ENCODE assay signal across 8 cellular contexts in genomic region chr2:176268976-176269318, GRCh38. TPM values are rescaled to one million over a fixed set of nuclear protein-coding genes. Genes with fewer than 3 reads are reported as not detected.
DNase-seq lines count a peak whose midpoint lies in the region; ATAC-seq and TF ChIP-seq lines count a peak whose summit lies in the region.

No MANE protein-coding gene starts in this region.

- H3K4ac ChIP-seq in mesenchymal stem cell (ENCODE audit: low read depth in 1 of 2, low read length in 2 of 2), result peak overlapping the region in 1 of 2 experiments; percentile 94

- H3K4me1 ChIP-seq in DND-41 (ENCODE audit: insufficient read depth, low read length), result peaks cover 26% of the 10 kb centered on the region
- peaks cover 0 to 2% of the 10 kb centered on the region in 2 donors for H3K4me1 ChIP-seq in ascending aorta
- H3K4me1 ChIP-seq in mesenchymal stem cell (ENCODE audit: control insufficient read depth, insufficient read depth, low read depth, low read length), result no peaks in the 10 kb centered on the region

- intact Hi-C loops in ascending aorta (cut with DNase I), result loop anchor here (5.0 kb wide), 1 partner anchor 132 kb away; no protein-coding TSS in a partner anchor

- no peak overlapping the region for H3K23ac ChIP-seq in mesenchymal stem cell (ENCODE audit: low read length in 2 of 2)

- peak overlapping the region; percentile 99 for H2AFZ ChIP-seq in DND-41 (ENCODE audit: low read depth, low read length)
- no peak overlapping the region for H2AFZ ChIP-seq in mesenchymal stem cell (ENCODE audit: low read depth, low read length)

- H2BK120ac ChIP-seq in mesenchymal stem cell (ENCODE audit: low read depth, low read length), result no peak overlapping the region

- H4K91ac ChIP-seq in mesenchymal stem cell (ENCODE audit: low read length), result no peak overlapping the region

- H4K20me1 ChIP-seq in DND-41 (ENCODE audit: insufficient read depth, low read length), result peaks cover 8% of the 10 kb centered on the region; the same call in 1 of the 2 replicates

- no peak overlapping the region for H2BK12ac ChIP-seq in mesenchymal stem cell (ENCODE audit: low read length in 2 of 2)

- peaks cover 37% of the 10 kb centered on the region for H3K79me2 ChIP-seq in DND-41 (ENCODE audit: insufficient read depth, low read length)

- H3K4me2 ChIP-seq in DND-41 (ENCODE audit: insufficient read depth, low read length) (peak overlapping the region; percentile 72), mesenchymal stem cell (ENCODE audit: low read length, poor library complexity, severe bottlenecking) (peak overlapping the region; percentile 78)

- no peak overlapping the region for H3K14ac ChIP-seq in mesenchymal stem cell (ENCODE audit: low read length in 2 of 2)

- 0% methylated on average over 7 of the region's 10 CpGs for WGBS in mesenchymal stem cell

- no peak overlapping the region for H2AK5ac ChIP-seq in mesenchymal stem cell (ENCODE audit: low read length, severe bottlenecking)

- no peaks in the 10 kb centered on the region for H3K27me3 ChIP-seq in DND-41 (ENCODE audit: insufficient read depth, low read length, poor library complexity)
- no peaks in the 10 kb centered on the region for H3K27me3 ChIP-seq in ascending aorta
- no peaks in the 10 kb centered on the region for H3K27me3 ChIP-seq in mesenchymal stem cell (ENCODE audit: control insufficient read depth in 1 of 2, insufficient read depth in 1 of 2, low read length in 2 of 2)

- no peak for ATAC-seq in DND-41 (ENCODE audit: insufficient read depth, low read depth)
- peak; percentile 28 for ATAC-seq in HG02938 (IDR thresholded peaks at IDR 0.05; ENCODE audit: unreplicated experiment)
- no peak for ATAC-seq in GM18520 (IDR thresholded peaks at IDR 0.05; ENCODE audit: unreplicated experiment)
- ATAC-seq in GM21360 (IDR thresholded peaks at IDR 0.05; ENCODE audit: unreplicated experiment), result no peak

- H2BK15ac ChIP-seq in mesenchymal stem cell (ENCODE audit: low read depth, poor library complexity, severe bottlenecking), result peak overlapping the region; percentile 94

- no peak overlapping the region for H2BK5ac ChIP-seq in mesenchymal stem cell (ENCODE audit: low read depth, low read length, poor library complexity, severe bottlenecking)

- H3K4me3 ChIP-seq in DND-41 (ENCODE audit: low read depth in 1 of 2, low read length in 2 of 2) (peak overlapping the region; percentile 85 to 89; a peak in 3 of 4 replicates), ascending aorta (peak overlapping the region; percentile 69 to 100), mesenchymal stem cell (ENCODE audit: insufficient read depth in 1 of 2, low read depth in 1 of 2, low read length in 2 of 2) (peak overlapping the region; percentile 96 to 100)

- peaks cover 7% of the 10 kb centered on the region for H3K79me1 ChIP-seq in mesenchymal stem cell (replicated peaks; ENCODE audit: low read length, poor library complexity, severe bottlenecking)

- H3K9ac ChIP-seq in DND-41 (ENCODE audit: low read depth, low read length) (peak overlapping the region; percentile 87), mesenchymal stem cell (ENCODE audit: low read length) (peak overlapping the region; percentile 95)

- H3K36me3 ChIP-seq in DND-41 (ENCODE audit: insufficient read depth, low read length) (peaks cover 3% of the 10 kb centered on the region; the same call in 1 of the 2 replicates), ascending aorta (no peaks in the 10 kb centered on the region), mesenchymal stem cell (ENCODE audit: control insufficient read depth in 1 of 2, insufficient read depth in 2 of 2, low read depth in 1 of 2, low read length in 2 of 2) (no peaks in the 10 kb centered on the region)

- H3K27ac ChIP-seq in DND-41 (ENCODE audit: low read length), result peak overlapping the region; percentile 85
- peak overlapping the region; percentile 79 to 80 for H3K27ac ChIP-seq in ascending aorta
- no peak overlapping the region for H3K27ac ChIP-seq in mesenchymal stem cell (ENCODE audit: low read length, poor library complexity, severe bottlenecking)

- TF ChIP-seq CTCF in DND-41 (IDR thresholded peaks at IDR 0.05; ENCODE audit: borderline replicate concordance, extremely low read depth, low read length, poor library complexity, severe bottlenecking) (no peak), ascending aorta (IDR thresholded peaks at IDR 0.05) (no peak)

- H3K9me3 ChIP-seq in DND-41 (ENCODE audit: insufficient read depth, low read length, severe bottlenecking) (no peaks in the 10 kb centered on the region), ascending aorta (no peaks in the 10 kb centered on the region), mesenchymal stem cell (ENCODE audit: control insufficient read depth, low read length) (no peaks in the 10 kb centered on the region)

- peak overlapping the region; percentile 99 for H4K8ac ChIP-seq in mesenchymal stem cell (ENCODE audit: low read length)

- H3K18ac ChIP-seq in mesenchymal stem cell (ENCODE audit: low read depth in 1 of 2, low read length in 2 of 2), result no peak overlapping the region

- DNase-seq in DND-41 (no peak), ascending aorta (ENCODE audit: low spot score in 2 of 2) (no peak), mesenchymal stem cell (no peak), middle frontal gyrus (ENCODE audit: extremely low spot score, low spot score) (no peak), NCI-H2227 (lab: John Stamatoyannopoulos, UW; ENCODE audit: unreplicated experiment) (no peak)

RNA-seq across cellular contexts. Expression of gene MTX2, which starts 0.3 kb away (rescaled TPM):
- total RNA-seq in ascending aorta, result 8.5 TPM
- polyA plus RNA-seq in mesenchymal stem cell (2013, experiment 1 of 2), result 26.0 TPM
- 29.1 TPM for polyA plus RNA-seq in mesenchymal stem cell (2013, experiment 2 of 2)
